In the genomic region with DNA sequence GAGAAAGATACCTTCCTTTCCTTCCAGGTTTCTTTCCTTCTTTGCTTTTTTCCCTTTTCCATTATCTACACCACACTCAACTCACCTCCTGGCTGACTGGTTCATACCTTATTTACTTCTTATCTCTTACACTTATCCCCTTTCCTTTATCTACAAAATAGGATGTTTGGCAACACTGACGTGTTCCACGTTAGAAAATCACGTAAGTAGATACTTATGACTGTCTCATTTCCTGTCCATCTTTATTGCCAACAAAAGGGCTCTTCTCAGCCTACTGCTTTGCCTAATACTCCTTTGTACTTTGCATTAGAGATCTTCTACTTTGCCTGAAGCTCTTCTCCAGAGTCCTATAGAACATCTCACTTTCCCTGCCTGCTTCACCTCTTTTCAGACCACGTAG, we compare ENCODE assay signal across 1 cellular context.
A peak's percentile ranks its signal among the peaks of the same experiment; 100 is the strongest.
TF ChIP-seq lines count a peak whose summit lies in the region.

No MANE protein-coding gene starts in this region.

TF ChIP-seq in K562, 482 proteins besides CTCF, POLR2A, EP300 and RAD21 (continued from another document):
- no peak for TF ChIP-seq CEBPG (CRISPR knock-in tag; IDR thresholded peaks at IDR 0.05)
- 0 out of 4 replicates have a peak, but pooled peaks of 1 of the 2 experiments have one; percentile 19 for TF ChIP-seq CEBPG (tag; conservative IDR thresholded peaks at IDR 0.05 in 1 of 2, IDR thresholded peaks at IDR 0.05 in 1 of 2)
- TF ChIP-seq ARID1B (IDR thresholded peaks at IDR 0.05) = peak; percentile 36
- no peak for TF ChIP-seq ATF1 (CRISPR knock-in tag; IDR thresholded peaks at IDR 0.05)
- peak; percentile 12; the same call in 1 of the 2 replicates for TF ChIP-seq ATF1 (tag; IDR thresholded peaks at IDR 0.05)
- TF ChIP-seq, protein P1, sequence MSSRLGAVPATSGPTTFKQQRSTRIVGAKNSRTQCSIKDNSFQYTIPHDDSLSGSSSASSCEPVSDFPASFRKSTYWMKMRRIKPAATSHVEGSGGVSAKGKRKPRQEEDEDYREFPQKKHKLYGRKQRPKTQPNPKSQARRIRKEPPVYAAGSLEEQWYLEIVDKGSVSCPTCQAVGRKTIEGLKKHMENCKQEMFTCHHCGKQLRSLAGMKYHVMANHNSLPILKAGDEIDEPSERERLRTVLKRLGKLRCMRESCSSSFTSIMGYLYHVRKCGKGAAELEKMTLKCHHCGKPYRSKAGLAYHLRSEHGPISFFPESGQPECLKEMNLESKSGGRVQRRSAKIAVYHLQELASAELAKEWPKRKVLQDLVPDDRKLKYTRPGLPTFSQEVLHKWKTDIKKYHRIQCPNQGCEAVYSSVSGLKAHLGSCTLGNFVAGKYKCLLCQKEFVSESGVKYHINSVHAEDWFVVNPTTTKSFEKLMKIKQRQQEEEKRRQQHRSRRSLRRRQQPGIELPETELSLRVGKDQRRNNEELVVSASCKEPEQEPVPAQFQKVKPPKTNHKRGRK (tag; IDR thresholded peaks at IDR 0.05) = 0 out of 2 replicates have a peak, but pooled peaks have one; percentile 4
- TF ChIP-seq RCOR1 (IDR thresholded peaks at IDR 0.05; ENCODE audit: borderline replicate concordance in 1 of 2, low read depth in 2 of 2, low read length in 2 of 2) = 0 out of 4 replicates have a peak, but pooled peaks of 1 of the 2 experiments have one; percentile 10
- peak; percentile 28; the same call in 1 of the 2 replicates for TF ChIP-seq CBFA2T3 (IDR thresholded peaks at IDR 0.05)
- TF ChIP-seq ZNF184 (CRISPR knock-in tag; IDR thresholded peaks at IDR 0.05) = no peak
- no peak for TF ChIP-seq FOXP1 (CRISPR knock-in tag; IDR thresholded peaks at IDR 0.05)
- TF ChIP-seq NR4A1 (CRISPR knock-in tag; IDR thresholded peaks at IDR 0.05) = no peak
- TF ChIP-seq NR4A1 (tag; IDR thresholded peaks at IDR 0.05) = no peak
